In genomic region chr20:44186674-44187053, GRCh38 we compare ENCODE assay signal across 9 cellular contexts. TPM values are rescaled to one million over a fixed set of nuclear protein-coding genes. Genes with fewer than 3 reads are reported as not detected.
DNase-seq lines count a peak whose midpoint lies in the region; ATAC-seq and TF ChIP-seq lines count a peak whose summit lies in the region.
"Had no signal": no experiment of that assay in that cellular context is flagged by ENCODE, and none has a peak within 500 bp of the region (broad histone marks: within the 10 kb centered on the region; RNA-seq: fewer than 3 reads in every experiment).

No MANE protein-coding gene starts in this region.

- H3K27ac ChIP-seq in hepatocyte (peak overlapping the region; percentile 88), psoas muscle (peak overlapping the region; percentile 94)

- no peak for TF ChIP-seq POLR2A in erythroblast (IDR thresholded peaks at IDR 0.05; ENCODE audit: low read length)

- peak overlapping the region; percentile 31 for H3K4me3 ChIP-seq in BE2C (ENCODE audit: low read depth, low read length)
- H3K4me3 ChIP-seq in hepatocyte: peak overlapping the region; percentile 50
- peak overlapping the region; percentile 84 for H3K4me3 ChIP-seq in psoas muscle

- 26% methylated on average over 14 of the region's 14 CpGs for WGBS in hepatocyte (ENCODE audit: low lambda C conversion rate, missing lambda C conversion rate)
- 5 to 9% (median 7%) methylated on average over 12 to 14 of the region's 14 CpGs for WGBS in psoas muscle, 3 donors

- H3K9me2 ChIP-seq in hepatocyte (replicated peaks; ENCODE audit: insufficient read depth): no peaks in the 10 kb centered on the region

- no peaks in the 10 kb centered on the region for H3K9me3 ChIP-seq in BE2C
- no peaks in the 10 kb centered on the region for H3K9me3 ChIP-seq in hepatocyte (ENCODE audit: low read depth)
- H3K9me3 ChIP-seq in psoas muscle: no peaks in the 10 kb centered on the region

- peak overlapping the region; percentile 93 for H3K4me2 ChIP-seq in hepatocyte

- TF ChIP-seq CTCF in BE2C (IDR thresholded peaks at IDR 0.05; ENCODE audit: low read depth, low read length) (no peak), WTC11 (IDR thresholded peaks at IDR 0.05) (no peak), hepatocyte (IDR thresholded peaks at IDR 0.05; ENCODE audit: poor library complexity) (no peak), psoas muscle (IDR thresholded peaks at IDR 0.05) (no peak)

- peak overlapping the region; percentile 71 for H3K4me3 Mint-ChIP-seq in WTC11

- peaks cover 10% of the 10 kb centered on the region for H3K4me1 Mint-ChIP-seq in WTC11

- intact Hi-C loops in psoas muscle (cut with DNase I): loop anchor here (2.0 to 5.0 kb wide), 2 partner anchors 39 to 42 kb away; no protein-coding TSS in a partner anchor
- intact Hi-C loops in sciatic nerve (cut with DNase I): loop anchor here (10.0 kb wide), 1 partner anchor 72 kb away; no protein-coding TSS in a partner anchor

- no peak overlapping the region for H3K27ac Mint-ChIP-seq in WTC11

- no peaks in the 10 kb centered on the region for H3K36me3 ChIP-seq in BE2C
- no peaks in the 10 kb centered on the region for H3K36me3 ChIP-seq in hepatocyte (replicated peaks; ENCODE audit: insufficient read depth, low read depth)
- H3K36me3 ChIP-seq in psoas muscle (ENCODE audit: insufficient read depth in 1 of 2, low read depth in 1 of 2): no peaks in the 10 kb centered on the region

- H3K36me3 Mint-ChIP-seq in WTC11: no peaks in the 10 kb centered on the region

- POLR2A ChIA-PET in WTC11 (lab: Charles Lee): interaction anchor here (1.2 kb wide), 1 partner anchor 14 kb away, joined by 3 read pairs; no protein-coding TSS in a partner anchor

- in situ Hi-C loops in G401 (cut with HindIII; ENCODE audit: low sequenced_read_pairs): no loop called here

- no peaks in the 10 kb centered on the region for H3K9me3 Mint-ChIP-seq in WTC11

- no peaks in the 10 kb centered on the region for H4K20me1 ChIP-seq in hepatocyte (ENCODE audit: insufficient read depth, poor library complexity, severe bottlenecking)

- CTCF ChIA-PET in WTC11 (lab: Charles Lee): interaction anchor here (1.2 to 6.8 kb wide), 5 partner anchors 49 to 131 kb away, joined by 4 to 368 read pairs (median 9); no protein-coding TSS in a partner anchor

- H3K4me1 ChIP-seq in BE2C: no peaks in the 10 kb centered on the region
- peaks cover 23% of the 10 kb centered on the region for H3K4me1 ChIP-seq in hepatocyte (ENCODE audit: insufficient read depth)
- H3K4me1 ChIP-seq in psoas muscle: peaks cover 59% of the 10 kb centered on the region

- no peaks in the 10 kb centered on the region; the same call in 1 of the 2 replicates for H3K27me3 Mint-ChIP-seq in WTC11 (ENCODE audit: low read depth)

- no peaks in the 10 kb centered on the region for H3K79me2 ChIP-seq in hepatocyte

- ATAC-seq in WTC11 (peak; percentile 25), psoas muscle (no peak), HG02840 (IDR thresholded peaks at IDR 0.05; ENCODE audit: low FRiP score, unreplicated experiment) (no peak), sciatic nerve (no peak)

- H3K27me3 ChIP-seq in BE2C (peaks cover 6% of the 10 kb centered on the region), hepatocyte (no peaks in the 10 kb centered on the region), psoas muscle (ENCODE audit: insufficient read depth in 3 of 3, low read length in 2 of 3) (no peaks in the 10 kb centered on the region)

- H2AFZ ChIP-seq in hepatocyte: peak overlapping the region; percentile 83

- DNase-seq in BE2C (no peak), WTC11 (ENCODE audit: low spot score) (peak; percentile 28), hepatocyte (ENCODE audit: low spot score) (peak; percentile 41), psoas muscle (no peak), sciatic nerve (ENCODE audit: low spot score) (no peak), G401 (ENCODE audit: low spot score) (no peak), erythroblast (lab: John Stamatoyannopoulos, UW) (no peak)
- DNase-seq: GF-D8 had no signal

TF ChIP-seq in WTC11, 78 proteins besides CTCF, POLR2A, EP300 and RAD21 (continues in another document):
- TF ChIP-seq AFF4 (CRISPR knock-in tag; IDR thresholded peaks at IDR 0.05; ENCODE audit: borderline replicate concordance) (no peak), IRF2 (CRISPR knock-in tag; IDR thresholded peaks at IDR 0.05; ENCODE audit: borderline replicate concordance, low read depth) (no peak), SP1 (CRISPR knock-in tag; conservative IDR thresholded peaks at IDR 0.05) (no peak), NFYB (CRISPR knock-in tag; conservative IDR thresholded peaks at IDR 0.05; ENCODE audit: low read depth) (no peak), JUN (CRISPR knock-in tag; IDR thresholded peaks at IDR 0.05) (no peak), SOX15 (CRISPR knock-in tag; IDR thresholded peaks at IDR 0.05) (no peak), HMGA2 (CRISPR knock-in tag; IDR thresholded peaks at IDR 0.05) (no peak), ZNF232 (CRISPR knock-in tag; IDR thresholded peaks at IDR 0.05) (no peak), E2F5 (CRISPR knock-in tag; IDR thresholded peaks at IDR 0.05) (no peak), ATF2 (CRISPR knock-in tag; IDR thresholded peaks at IDR 0.05; ENCODE audit: borderline replicate concordance, low read depth) (no peak), FOXJ3 (CRISPR knock-in tag; IDR thresholded peaks at IDR 0.05; ENCODE audit: borderline replicate concordance) (no peak), GTF2I (CRISPR knock-in tag; conservative IDR thresholded peaks at IDR 0.05) (no peak)

RNA-seq across cellular contexts. Expression of gene JPH2, which starts 0.3 kb away (rescaled TPM):
- polyA plus RNA-seq in BE2C (2012; ENCODE audit: insufficient read depth, insufficient read length, low read depth): 0.22 TPM
- 0.81 to 1.1 TPM (median 0.94 TPM) in 3 replicates for total RNA-seq in WTC11 (2021)
- total RNA-seq in hepatocyte: 5.7 and 6.6 TPM in 2 replicates
- 8.3 and 13.5 TPM in 2 replicates for polyA plus RNA-seq in hepatocyte
- 100 to 1,000 TPM in 1 of 4 donors, 10 to 100 TPM in 3; 48.0 to 145 (median 81.8) TPM for total RNA-seq in psoas muscle
- 10 to 100 TPM; 13.5 to 25.1 (median 19.9) TPM for polyA plus RNA-seq in psoas muscle
- 1.5 TPM for total RNA-seq in sciatic nerve
- 0.24 and 1.8 TPM in 2 replicates for total RNA-seq in G401 (2014; rRNA removed; shearing (Covaris generic))

RNA-seq across cellular contexts. Expression of gene OSER1, which starts 23.9 kb away (rescaled TPM):
- 67.6 TPM for polyA plus RNA-seq in BE2C (2012; ENCODE audit: insufficient read depth, insufficient read length, low read depth)
- total RNA-seq in WTC11 (2021): 21.4 to 24.3 TPM (median 21.8 TPM) in 3 replicates
- total RNA-seq in hepatocyte: 34.7 and 42.7 TPM in 2 replicates
- 33.8 and 49.4 TPM in 2 replicates for polyA plus RNA-seq in hepatocyte
- total RNA-seq in psoas muscle: 10 to 100 TPM; 46.0 to 97.6 (median 61.7) TPM
- polyA plus RNA-seq in psoas muscle: 10 to 100 TPM; 47.4 to 75.7 (median 71.4) TPM
- 34.1 TPM for total RNA-seq in sciatic nerve
- 39.2 and 39.8 TPM in 2 replicates for total RNA-seq in G401 (2014; rRNA removed; shearing (Covaris generic))

Comparison
In these comparisons a context has a peak if more than half of its experiments do, and no peak if none do; other contexts are left out.
1. DNase-seq: peak in WTC11 (single experiment) and hepatocyte (single experiment); none in BE2C (single experiment), psoas muscle (0 of 2), sciatic nerve (single experiment), G401 (single experiment) and erythroblast (0 of 2).
2. H3K4me3 ChIP-seq: peak in every context shown above with its lines; median percentile 84 in psoas muscle; 50 in hepatocyte; 31 in BE2C.